ENCODE assay signal across 22 cellular contexts in genomic region chr6:29853245-29853644, GRCh38. TPM values are rescaled to one million over a fixed set of nuclear protein-coding genes. Genes with fewer than 3 reads are reported as not detected.
"Had no signal": no experiment of that assay in that cellular context is flagged by ENCODE, and none has a peak within 500 bp of the region (broad histone marks: within the 10 kb centered on the region; RNA-seq: fewer than 3 reads in every experiment).

No MANE protein-coding gene starts in this region.

- DNase-seq: activated T-cell treated with anti-CD3 and anti-CD28 coated beads, Interleukin-2, amount 50 U/mL, for 1 hour; aorta; brain microvascular endothelial cell; caudate nucleus; colonic mucosa; dorsolateral prefrontal cortex; effector memory CD8-positive, alpha-beta T cell; head of caudate nucleus; kidney; mammary epithelial cell; midbrain; natural killer cell; ovary; stimulated activated CD4-positive, alpha-beta T cell treated with anti-CD3 and anti-CD28 coated beads, Interleukin-2, amount 100 ng/mL, for 48 hours; stimulated activated naive CD4-positive, alpha-beta T cell treated with Interleukin-2 at 50 U/mL for 16 hours; T-helper 1 cell had no signal

- H3K27ac ChIP-seq: brain microvascular endothelial cell, colonic mucosa, dorsolateral prefrontal cortex, esophagus muscularis mucosa, gastroesophageal sphincter, ovary, prostate gland, thoracic aorta had no signal

- ATAC-seq: activated naive CD4-positive, alpha-beta T cell treated with anti-CD3 and anti-CD28 coated beads, Interleukin-2, amount 50 U/mL, for 72 hours; effector memory CD8-positive, alpha-beta T cell; gastroesophageal sphincter; natural killer cell had no signal

- H3K36me3 ChIP-seq: brain microvascular endothelial cell, colonic mucosa, esophagus muscularis mucosa, gastroesophageal sphincter, ovary, prostate gland, thoracic aorta had no signal

- H3K4me1 ChIP-seq: prostate gland had no signal

- H3K27me3 ChIP-seq: colonic mucosa, ovary had no signal

- H3K4me3 ChIP-seq: colonic mucosa, dorsolateral prefrontal cortex, esophagus muscularis mucosa, gastroesophageal sphincter, ovary, prostate gland, thoracic aorta had no signal

- H3K9me3 ChIP-seq: colonic mucosa, esophagus muscularis mucosa, gastroesophageal sphincter, ovary, prostate gland, thoracic aorta had no signal

RNA-seq across cellular contexts. Expression of gene HLA-G, which starts 25.6 kb away (rescaled TPM):
- total RNA-seq: esophagus muscularis mucosa, gastroesophageal sphincter, ureter had no signal
